8 cellular contexts compared by ENCODE assay signal in genomic region chr1:214441119-214441518, GRCh38.
DNase-seq lines count a peak whose midpoint lies in the region; ATAC-seq, FAIRE-seq and TF ChIP-seq lines count a peak whose summit lies in the region.

No MANE protein-coding gene starts in this region.

- H3K36me3 ChIP-seq in BLaER1 treated with 17β-estradiol and CSF1 and Interleukin-3, amounts not matched to agents 10 nM and 100 nM = no peaks in the 10 kb centered on the region
- H3K36me3 ChIP-seq in IMR-90 (ENCODE audit: control insufficient read depth, insufficient read depth, low read length) = no peaks in the 10 kb centered on the region
- H3K36me3 ChIP-seq in keratinocyte (ENCODE audit: control insufficient read depth in 2 of 2, extremely low read depth in 1 of 2, insufficient read depth in 2 of 2, low read length in 2 of 2) = peaks cover 4 to 6% of the 10 kb centered on the region in 2 experiments

- no peaks in the 10 kb centered on the region for H3K9me3 ChIP-seq in BLaER1 treated with 17β-estradiol and CSF1 and Interleukin-3, amounts not matched to agents 10 nM and 100 nM (replicated peaks in 1 of 11)
- H3K9me3 ChIP-seq in IMR-90 (ENCODE audit: control insufficient read depth, insufficient read depth, low read length) (no peaks in the 10 kb centered on the region), keratinocyte (ENCODE audit: control insufficient read depth, low read depth, low read length) (no peaks in the 10 kb centered on the region)

- peaks cover 53% of the 10 kb centered on the region for H3K79me2 ChIP-seq in keratinocyte (ENCODE audit: control insufficient read depth, insufficient read depth, low read length)

- H3K9ac ChIP-seq in BLaER1 treated with 17β-estradiol and CSF1 and Interleukin-3, amounts not matched to agents 10 nM and 100 nM = no peak overlapping the region
- no peak overlapping the region for H3K9ac ChIP-seq in IMR-90 (ENCODE audit: low read depth, low read length)
- peak overlapping the region; percentile 86 for H3K9ac ChIP-seq in keratinocyte (ENCODE audit: control insufficient read depth, extremely low read depth, insufficient read depth, low read length)

- TF ChIP-seq RAD21 in IMR-90 (IDR thresholded peaks at IDR 0.05; ENCODE audit: low read length) = no peak

- H2BK15ac ChIP-seq in IMR-90 (ENCODE audit: low read depth, low read length) = 0 out of 3 replicates have a peak overlapping the region, but pooled peaks have one; percentile 14

- peak overlapping the region in 6 of 11 experiments; percentile 5 to 58 (median 29); a peak in 6 of 22 replicates for H3K27ac ChIP-seq in BLaER1 treated with 17β-estradiol and CSF1 and Interleukin-3, amounts not matched to agents 10 nM and 100 nM
- H3K27ac ChIP-seq in IMR-90 (ENCODE audit: insufficient read depth, low read length) (no peak overlapping the region), keratinocyte (ENCODE audit: control insufficient read depth, insufficient read depth, low read length) (peak overlapping the region; percentile 99)

- H3K79me1 ChIP-seq in IMR-90 (ENCODE audit: low read depth in 1 of 2, low read length in 2 of 2) = peaks cover 34 to 57% of the 10 kb centered on the region in 2 experiments

- no peak overlapping the region; the same call in 1 of the 2 replicates for H4K91ac ChIP-seq in IMR-90 (ENCODE audit: insufficient read depth, low read depth, low read length)

- dilution Hi-C loops in IMR-90 (cut with HindIII; ENCODE audit: low sequenced_read_pairs, unreplicated experiment) (no loop called here), keratinocyte (cut with MboI; ENCODE audit: extremely low pct_ligation_motif_present, low sequenced_read_pairs) (no loop called here)

- H2BK20ac ChIP-seq in IMR-90 (ENCODE audit: low read depth, low read length) = no peak overlapping the region

- no TSS peak for BruUV-seq in IMR-90 (replicated peaks; lab: Mats Ljungman, UMichigan)

- H3K4ac ChIP-seq in IMR-90 (ENCODE audit: low read depth, low read length) = no peak overlapping the region; the same call in 1 of the 2 replicates

- TF ChIP-seq POLR2A in IMR-90 (IDR thresholded peaks at IDR 0.05; ENCODE audit: low read depth, low read length) = no peak

- intact Hi-C loops in IMR-90 (cut with micrococcal nuclease) (no loop called here), posterior cingulate gyrus (cut with DNase I) (no loop called here)

- no peak overlapping the region for H3K23ac ChIP-seq in IMR-90 (ENCODE audit: low read depth, low read length)

- peak; percentile 87 for FAIRE-seq in keratinocyte (lab: Jason Lieb, UNC)

- no peak overlapping the region for H3K4me3 ChIP-seq in BLaER1 treated with 17β-estradiol and CSF1 and Interleukin-3, amounts not matched to agents 10 nM and 100 nM
- H3K4me3 ChIP-seq in IMR-90 (ENCODE audit: insufficient read depth, low read depth, low read length) (no peak overlapping the region), keratinocyte (ENCODE audit: control insufficient read depth in 2 of 3, extremely low read depth in 1 of 3, insufficient read depth in 2 of 3, low read depth in 1 of 3, low read length in 3 of 3) (no peak overlapping the region)

- ATAC-seq in IMR-90 (ENCODE audit: low read depth) = no peak
- ATAC-seq in HG03159 (IDR thresholded peaks at IDR 0.05; ENCODE audit: unreplicated experiment) = no peak
- ATAC-seq in HG02852 (IDR thresholded peaks at IDR 0.05; ENCODE audit: unreplicated experiment) = no peak

- H2BK120ac ChIP-seq in IMR-90 (ENCODE audit: low read depth, low read length) = no peak overlapping the region

- no peak overlapping the region for H2AK9ac ChIP-seq in IMR-90 (replicated peaks; ENCODE audit: low read depth, low read length, poor library complexity)

- POLR2A ChIA-PET in IMR-90 (lab: Charles Lee; ENCODE audit: unreplicated experiment) = no interaction called here

- H3K4me1 ChIP-seq in BLaER1 treated with 17β-estradiol and CSF1 and Interleukin-3, amounts not matched to agents 10 nM and 100 nM = peaks cover 13 to 34% (median 23%) of the 10 kb centered on the region in 10 experiments
- peaks cover 15% of the 10 kb centered on the region for H3K4me1 ChIP-seq in IMR-90 (ENCODE audit: control insufficient read depth, insufficient read depth, low read length)
- peaks cover 68% of the 10 kb centered on the region for H3K4me1 ChIP-seq in keratinocyte (ENCODE audit: control insufficient read depth, extremely low read depth, insufficient read depth, low read length)

- no peak for TF ChIP-seq CTCF in IMR-90 (conservative IDR thresholded peaks at IDR 0.05; ENCODE audit: low read depth, low read length)
- no peak for TF ChIP-seq CTCF in keratinocyte (optimal IDR thresholded peaks at IDR 0.05 in 1 of 3, IDR thresholded peaks at IDR 0.05 in 1 of 3, conservative IDR thresholded peaks at IDR 0.05 in 1 of 3; ENCODE audit: extremely low read depth in 1 of 3, insufficient read depth in 2 of 3, low read length in 3 of 3)

- H3K4me2 ChIP-seq in BLaER1 treated with 17β-estradiol and CSF1 and Interleukin-3, amounts not matched to agents 10 nM and 100 nM = peak overlapping the region; percentile 33 to 68 (median 54)
- H3K4me2 ChIP-seq in IMR-90 (ENCODE audit: low read depth, low read length) = no peak overlapping the region
- H3K4me2 ChIP-seq in keratinocyte (ENCODE audit: control insufficient read depth, extremely low read depth, insufficient read depth, low read depth, low read length) = peak overlapping the region; percentile 97

- H2AK5ac ChIP-seq in IMR-90 (ENCODE audit: low read depth, low read length) = no peak overlapping the region

- WGBS in IMR-90 (ENCODE audit: extremely low coverage in 2 of 2, insufficient read length in 1 of 2), 2 experiments = no CpG with 5 or more reads among the region's 3 CpGs

- H3K18ac ChIP-seq in IMR-90 (ENCODE audit: low read depth, low read length) = peak overlapping the region; percentile 92

- H2AFZ ChIP-seq in IMR-90 (replicated peaks; ENCODE audit: low read length, poor library complexity) (no peak overlapping the region), keratinocyte (ENCODE audit: control insufficient read depth, low read length) (no peak overlapping the region)

- in situ Hi-C loops in IMR-90 (cut with MboI; ENCODE audit: low sequenced_read_pairs) = no loop called here

- no peak overlapping the region for H2BK5ac ChIP-seq in IMR-90 (ENCODE audit: low read depth, low read length, poor library complexity, severe bottlenecking)

- H4K20me1 ChIP-seq in BLaER1 treated with 17β-estradiol and CSF1 and Interleukin-3, amounts not matched to agents 10 nM and 100 nM = no peaks in the 10 kb centered on the region
- H4K20me1 ChIP-seq in IMR-90 (ENCODE audit: insufficient read depth, low read length) = peaks cover 12% of the 10 kb centered on the region; the same call in 1 of the 2 replicates
- no peaks in the 10 kb centered on the region for H4K20me1 ChIP-seq in keratinocyte (ENCODE audit: control insufficient read depth, extremely low read depth, insufficient read depth, low read length)

- CTCF ChIA-PET in IMR-90 (lab: Yijun Ruan, JAX) = interaction anchor here (1.4 kb wide), 1 partner anchor 36 kb away, joined by 3 read pairs; no protein-coding TSS in a partner anchor

- DNase-seq in IMR-90 = peak; percentile 24
- DNase-seq in amniotic epithelial cell (ENCODE audit: low read depth) = peak; percentile 91
- DNase-seq in keratinocyte (ENCODE audit: low read depth, low spot score) = no peak
- no peak for DNase-seq in DMS79 (lab: John Stamatoyannopoulos, UW)
- DNase-seq in posterior cingulate gyrus = no peak

- no peak overlapping the region; the same call in 1 of the 2 replicates for H4K5ac ChIP-seq in IMR-90 (ENCODE audit: low read depth, low read length)

- peaks cover 8% of the 10 kb centered on the region for H3K9me1 ChIP-seq in IMR-90 (ENCODE audit: insufficient read depth, low read length)
- no peaks in the 10 kb centered on the region for H3K9me1 ChIP-seq in keratinocyte (ENCODE audit: control insufficient read depth, extremely low read depth, insufficient read depth, low read length)

- H3K14ac ChIP-seq in IMR-90 (replicated peaks; ENCODE audit: low read depth, low read length) = peak overlapping the region; percentile 53; the same call in 1 of the 2 replicates

- no peaks in the 10 kb centered on the region for H3K27me3 ChIP-seq in BLaER1 treated with 17β-estradiol and CSF1 and Interleukin-3, amounts not matched to agents 10 nM and 100 nM
- H3K27me3 ChIP-seq in IMR-90 (ENCODE audit: control insufficient read depth, insufficient read depth, low read length) (no peaks in the 10 kb centered on the region), keratinocyte (ENCODE audit: control insufficient read depth, extremely low read depth, insufficient read depth, low read length) (no peaks in the 10 kb centered on the region)

- peak overlapping the region in 1 of 2 experiments; percentile 22; a peak in 1 of 4 replicates for H4K8ac ChIP-seq in IMR-90 (ENCODE audit: low read depth in 2 of 2, low read length in 2 of 2)

- H3K56ac ChIP-seq in IMR-90 (ENCODE audit: extremely low read depth, insufficient read depth, low read length) = no peak overlapping the region

TF ChIP-seq in IMR-90, 13 proteins besides CTCF, POLR2A, EP300 and RAD21 (continues in another document):
- TF ChIP-seq ELK1 (IDR thresholded peaks at IDR 0.05; ENCODE audit: borderline replicate concordance, low read depth, low read length) = no peak
- no peak for TF ChIP-seq CEBPB (IDR thresholded peaks at IDR 0.05; ENCODE audit: low read depth, low read length)
- no peak for TF ChIP-seq RFX5 (IDR thresholded peaks at IDR 0.05; ENCODE audit: low read depth, low read length)
- TF ChIP-seq USF2 (IDR thresholded peaks at IDR 0.05; ENCODE audit: low read depth, low read length) = no peak
- no peak for TF ChIP-seq RCOR1 (IDR thresholded peaks at IDR 0.05; ENCODE audit: insufficient replicate concordance, low read length)
- no peak for TF ChIP-seq SMC3 (IDR thresholded peaks at IDR 0.05; ENCODE audit: low read depth, low read length)
- no peak for TF ChIP-seq MAFK (IDR thresholded peaks at IDR 0.05; ENCODE audit: low read depth, low read length)
- no peak for TF ChIP-seq MAZ (IDR thresholded peaks at IDR 0.05; ENCODE audit: borderline replicate concordance, low read depth, low read length)

Comparison
In these comparisons a context has a peak if more than half of its experiments do, and no peak if none do; other contexts are left out.
1. DNase-seq: peak in IMR-90 (single experiment) and amniotic epithelial cell (single experiment); none in keratinocyte (single experiment), DMS79 (single experiment) and posterior cingulate gyrus (0 of 10).